2 cellular contexts compared by ENCODE assay signal in the genomic region with DNA sequence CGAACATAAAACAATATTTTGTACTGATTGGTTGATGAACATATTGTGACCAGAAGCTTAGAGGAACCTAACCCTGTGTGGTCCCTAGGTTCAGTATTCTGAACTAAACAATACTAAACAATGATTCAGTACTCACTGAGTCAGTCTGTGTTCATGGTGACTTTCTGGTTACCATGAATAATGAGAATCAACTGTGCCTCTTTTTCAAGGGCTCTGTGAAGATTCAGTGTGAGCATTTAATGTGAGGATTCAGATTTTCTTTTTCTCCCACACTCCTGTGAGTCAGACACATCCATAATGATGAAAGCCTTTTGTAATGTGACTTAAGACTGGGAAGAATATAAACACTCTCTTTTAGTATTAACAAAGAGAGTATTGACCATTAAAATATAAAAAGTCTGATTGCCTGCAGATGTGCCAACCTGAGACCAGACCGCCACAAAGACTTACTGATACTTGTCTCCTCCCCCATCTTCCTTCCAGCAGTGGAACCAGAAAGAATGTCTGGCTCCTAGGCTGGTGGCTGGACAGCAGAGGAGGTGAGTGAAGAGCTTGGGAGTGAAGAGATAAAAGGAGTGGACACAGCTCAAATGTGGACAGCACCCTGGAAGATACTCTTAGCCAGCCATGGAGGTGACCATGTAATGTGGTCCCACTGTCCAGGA.
TF ChIP-seq lines count a peak whose summit lies in the region.

No MANE protein-coding gene starts in this region.

TF ChIP-seq in HEK293, 187 proteins besides CTCF, POLR2A, EP300 and RAD21:
- TF ChIP-seq ZNF555 (tag by site-specific recombination; conservative IDR thresholded peaks at IDR 0.05) (0 out of 2 replicates have a peak, but pooled peaks have one; percentile 6), ZNF311 (tag by site-specific recombination; IDR thresholded peaks at IDR 0.05; ENCODE audit: borderline replicate concordance) (no peak), EGR2 (tag by site-specific recombination; IDR thresholded peaks at IDR 0.05; ENCODE audit: low read depth) (no peak), ZNF16 (tag by site-specific recombination; IDR thresholded peaks at IDR 0.05; ENCODE audit: low read depth) (no peak), ZNF510 (tag by site-specific recombination; IDR thresholded peaks at IDR 0.05; ENCODE audit: insufficient replicate concordance) (no peak), ZNF501 (tag by site-specific recombination; IDR thresholded peaks at IDR 0.05) (no peak), ZNF146 (tag by site-specific recombination; IDR thresholded peaks at IDR 0.05) (no peak), SETDB1 (IDR thresholded peaks at IDR 0.05; ENCODE audit: insufficient read length, low read length) (peak; percentile 39), HOXA7 (CRISPR knock-in tag; IDR thresholded peaks at IDR 0.05; ENCODE audit: borderline replicate concordance) (no peak), ZNF791 (tag by site-specific recombination; IDR thresholded peaks at IDR 0.05) (no peak)

TF ChIP-seq in K562, 482 proteins besides CTCF, POLR2A, EP300 and RAD21:
- no peak for TF ChIP-seq CEBPG (CRISPR knock-in tag; IDR thresholded peaks at IDR 0.05)
- peak in 1 of 2 experiments; percentile 42; a peak in 1 of 4 replicates for TF ChIP-seq CEBPG (tag; conservative IDR thresholded peaks at IDR 0.05 in 1 of 2, IDR thresholded peaks at IDR 0.05 in 1 of 2)
- TF ChIP-seq, protein P1, sequence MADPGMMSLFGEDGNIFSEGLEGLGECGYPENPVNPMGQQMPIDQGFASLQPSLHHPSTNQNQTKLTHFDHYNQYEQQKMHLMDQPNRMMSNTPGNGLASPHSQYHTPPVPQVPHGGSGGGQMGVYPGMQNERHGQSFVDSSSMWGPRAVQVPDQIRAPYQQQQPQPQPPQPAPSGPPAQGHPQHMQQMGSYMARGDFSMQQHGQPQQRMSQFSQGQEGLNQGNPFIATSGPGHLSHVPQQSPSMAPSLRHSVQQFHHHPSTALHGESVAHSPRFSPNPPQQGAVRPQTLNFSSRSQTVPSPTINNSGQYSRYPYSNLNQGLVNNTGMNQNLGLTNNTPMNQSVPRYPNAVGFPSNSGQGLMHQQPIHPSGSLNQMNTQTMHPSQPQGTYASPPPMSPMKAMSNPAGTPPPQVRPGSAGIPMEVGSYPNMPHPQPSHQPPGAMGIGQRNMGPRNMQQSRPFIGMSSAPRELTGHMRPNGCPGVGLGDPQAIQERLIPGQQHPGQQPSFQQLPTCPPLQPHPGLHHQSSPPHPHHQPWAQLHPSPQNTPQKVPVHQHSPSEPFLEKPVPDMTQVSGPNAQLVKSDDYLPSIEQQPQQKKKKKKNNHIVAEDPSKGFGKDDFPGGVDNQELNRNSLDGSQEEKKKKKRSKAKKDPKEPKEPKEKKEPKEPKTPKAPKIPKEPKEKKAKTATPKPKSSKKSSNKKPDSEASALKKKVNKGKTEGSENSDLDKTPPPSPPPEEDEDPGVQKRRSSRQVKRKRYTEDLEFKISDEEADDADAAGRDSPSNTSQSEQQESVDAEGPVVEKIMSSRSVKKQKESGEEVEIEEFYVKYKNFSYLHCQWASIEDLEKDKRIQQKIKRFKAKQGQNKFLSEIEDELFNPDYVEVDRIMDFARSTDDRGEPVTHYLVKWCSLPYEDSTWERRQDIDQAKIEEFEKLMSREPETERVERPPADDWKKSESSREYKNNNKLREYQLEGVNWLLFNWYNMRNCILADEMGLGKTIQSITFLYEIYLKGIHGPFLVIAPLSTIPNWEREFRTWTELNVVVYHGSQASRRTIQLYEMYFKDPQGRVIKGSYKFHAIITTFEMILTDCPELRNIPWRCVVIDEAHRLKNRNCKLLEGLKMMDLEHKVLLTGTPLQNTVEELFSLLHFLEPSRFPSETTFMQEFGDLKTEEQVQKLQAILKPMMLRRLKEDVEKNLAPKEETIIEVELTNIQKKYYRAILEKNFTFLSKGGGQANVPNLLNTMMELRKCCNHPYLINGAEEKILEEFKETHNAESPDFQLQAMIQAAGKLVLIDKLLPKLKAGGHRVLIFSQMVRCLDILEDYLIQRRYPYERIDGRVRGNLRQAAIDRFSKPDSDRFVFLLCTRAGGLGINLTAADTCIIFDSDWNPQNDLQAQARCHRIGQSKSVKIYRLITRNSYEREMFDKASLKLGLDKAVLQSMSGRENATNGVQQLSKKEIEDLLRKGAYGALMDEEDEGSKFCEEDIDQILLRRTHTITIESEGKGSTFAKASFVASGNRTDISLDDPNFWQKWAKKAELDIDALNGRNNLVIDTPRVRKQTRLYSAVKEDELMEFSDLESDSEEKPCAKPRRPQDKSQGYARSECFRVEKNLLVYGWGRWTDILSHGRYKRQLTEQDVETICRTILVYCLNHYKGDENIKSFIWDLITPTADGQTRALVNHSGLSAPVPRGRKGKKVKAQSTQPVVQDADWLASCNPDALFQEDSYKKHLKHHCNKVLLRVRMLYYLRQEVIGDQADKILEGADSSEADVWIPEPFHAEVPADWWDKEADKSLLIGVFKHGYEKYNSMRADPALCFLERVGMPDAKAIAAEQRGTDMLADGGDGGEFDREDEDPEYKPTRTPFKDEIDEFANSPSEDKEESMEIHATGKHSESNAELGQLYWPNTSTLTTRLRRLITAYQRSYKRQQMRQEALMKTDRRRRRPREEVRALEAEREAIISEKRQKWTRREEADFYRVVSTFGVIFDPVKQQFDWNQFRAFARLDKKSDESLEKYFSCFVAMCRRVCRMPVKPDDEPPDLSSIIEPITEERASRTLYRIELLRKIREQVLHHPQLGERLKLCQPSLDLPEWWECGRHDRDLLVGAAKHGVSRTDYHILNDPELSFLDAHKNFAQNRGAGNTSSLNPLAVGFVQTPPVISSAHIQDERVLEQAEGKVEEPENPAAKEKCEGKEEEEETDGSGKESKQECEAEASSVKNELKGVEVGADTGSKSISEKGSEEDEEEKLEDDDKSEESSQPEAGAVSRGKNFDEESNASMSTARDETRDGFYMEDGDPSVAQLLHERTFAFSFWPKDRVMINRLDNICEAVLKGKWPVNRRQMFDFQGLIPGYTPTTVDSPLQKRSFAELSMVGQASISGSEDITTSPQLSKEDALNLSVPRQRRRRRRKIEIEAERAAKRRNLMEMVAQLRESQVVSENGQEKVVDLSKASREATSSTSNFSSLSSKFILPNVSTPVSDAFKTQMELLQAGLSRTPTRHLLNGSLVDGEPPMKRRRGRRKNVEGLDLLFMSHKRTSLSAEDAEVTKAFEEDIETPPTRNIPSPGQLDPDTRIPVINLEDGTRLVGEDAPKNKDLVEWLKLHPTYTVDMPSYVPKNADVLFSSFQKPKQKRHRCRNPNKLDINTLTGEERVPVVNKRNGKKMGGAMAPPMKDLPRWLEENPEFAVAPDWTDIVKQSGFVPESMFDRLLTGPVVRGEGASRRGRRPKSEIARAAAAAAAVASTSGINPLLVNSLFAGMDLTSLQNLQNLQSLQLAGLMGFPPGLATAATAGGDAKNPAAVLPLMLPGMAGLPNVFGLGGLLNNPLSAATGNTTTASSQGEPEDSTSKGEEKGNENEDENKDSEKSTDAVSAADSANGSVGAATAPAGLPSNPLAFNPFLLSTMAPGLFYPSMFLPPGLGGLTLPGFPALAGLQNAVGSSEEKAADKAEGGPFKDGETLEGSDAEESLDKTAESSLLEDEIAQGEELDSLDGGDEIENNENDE (IDR thresholded peaks at IDR 0.05; ENCODE audit: low read depth, low read length), result no peak
